1 cellular context compared by ENCODE assay signal in genomic region chr3:132167870-132168269, GRCh38.
TF ChIP-seq lines count a peak whose summit lies in the region.

No MANE protein-coding gene starts in this region.

TF ChIP-seq in liver, 16 proteins besides CTCF, POLR2A, EP300 and RAD21 (continued from another document):
- TF ChIP-seq REST (IDR thresholded peaks at IDR 0.05) = peak; percentile 20
